Comparison of ENCODE assay signal across 11 cellular contexts in genomic region chr6:11358904-11359840, GRCh38.
DNase-seq lines count a peak whose midpoint lies in the region; ATAC-seq and TF ChIP-seq lines count a peak whose summit lies in the region.
"Had no signal": no experiment of that assay in that cellular context is flagged by ENCODE, and none has a peak within 500 bp of the region (broad histone marks: within the 10 kb centered on the region; RNA-seq: fewer than 3 reads in every experiment).

No MANE protein-coding gene starts in this region.

- H3K9me3 ChIP-seq in left lung: no peaks in the 10 kb centered on the region
- H3K9me3 ChIP-seq in WERI-Rb-1 (ENCODE audit: severe bottlenecking): peaks cover 2% of the 10 kb centered on the region

- intact Hi-C loops in MCF 10A (cut with micrococcal nuclease): no loop called here
- intact Hi-C loops in left lung (cut with DNase I): no loop called here

- H3K27me3 ChIP-seq in left lung (no peaks in the 10 kb centered on the region), WERI-Rb-1 (ENCODE audit: insufficient read depth, low read depth, severe bottlenecking) (no peaks in the 10 kb centered on the region)

- POLR2A ChIA-PET in MCF 10A (lab: Yijun Ruan, JAX): no interaction called here

- H3K9me3 Mint-ChIP-seq in MCF 10A (ENCODE audit: unreplicated experiment): peaks cover 9% of the 10 kb centered on the region
- H3K9me3 Mint-ChIP-seq in stimulated activated effector memory CD8-positive, alpha-beta T cell treated with anti-CD3 and anti-CD28 coated beads, Interleukin-12 subunit alpha, Interleukin-12 subunit beta, amount 100 ng/mL, for 72 hours: peaks cover 8% of the 10 kb centered on the region
- H3K9me3 Mint-ChIP-seq: CD8-positive, alpha-beta memory T cell had no signal

- DNase-seq in GM03348 (ENCODE audit: low spot score): peak; percentile 27
- no peak for DNase-seq in MCF 10A (ENCODE audit: unreplicated experiment)
- DNase-seq in left lung: no peak
- no peak for DNase-seq in stimulated activated effector memory CD8-positive, alpha-beta T cell treated with anti-CD3 and anti-CD28 coated beads, Interleukin-12 subunit alpha, Interleukin-12 subunit beta, amount 100 ng/mL, for 72 hours (ENCODE audit: low spot score in 2 of 2)
- DNase-seq in NCI-H226: no peak
- no peak for DNase-seq in WERI-Rb-1
- no peak for DNase-seq in D341Med (ENCODE audit: low spot score)
- DNase-seq: activated T-cell treated with anti-CD3 and anti-CD28 coated beads, Interleukin-2, amount 50 U/mL, for 72 hours; CD8-positive, alpha-beta memory T cell; stimulated activated CD4-positive, alpha-beta T cell treated with anti-CD3 and anti-CD28 coated beads, Interleukin-2, amount 100 ng/mL, for 48 hours had no signal

- TF ChIP-seq CTCF in MCF 10A (IDR thresholded peaks at IDR 0.05; ENCODE audit: unreplicated experiment) (no peak), left lung (IDR thresholded peaks at IDR 0.05) (no peak), WERI-Rb-1 (IDR thresholded peaks at IDR 0.05; ENCODE audit: low read depth, low read length) (no peak)

- CTCF ChIA-PET in MCF 10A (lab: Yijun Ruan, JAX): interaction anchor here (1.2 kb wide), 1 partner anchor 20 kb away, joined by 4 read pairs; no protein-coding TSS in a partner anchor

- H3K4me1 Mint-ChIP-seq in MCF 10A (ENCODE audit: insufficient read depth, unreplicated experiment): peaks cover 5% of the 10 kb centered on the region
- H3K4me1 Mint-ChIP-seq in stimulated activated effector memory CD8-positive, alpha-beta T cell treated with anti-CD3 and anti-CD28 coated beads, Interleukin-12 subunit alpha, Interleukin-12 subunit beta, amount 100 ng/mL, for 72 hours: peaks cover 83% of the 10 kb centered on the region

- ATAC-seq in left lung: peak; percentile 11
- ATAC-seq in stimulated activated effector memory CD8-positive, alpha-beta T cell treated with anti-CD3 and anti-CD28 coated beads, Interleukin-12 subunit alpha, Interleukin-12 subunit beta, amount 100 ng/mL, for 72 hours: no peak
- ATAC-seq: activated T-cell treated with anti-CD3 and anti-CD28 coated beads, Interleukin-2, amount 50 U/mL, for 72 hours had no signal

- no peak overlapping the region for H3K4me3 ChIP-seq in left lung
- H3K4me3 ChIP-seq in WERI-Rb-1 (ENCODE audit: low read depth, low read length): no peak overlapping the region

- H3K27me3 Mint-ChIP-seq in MCF 10A (ENCODE audit: insufficient read depth, unreplicated experiment): no peaks in the 10 kb centered on the region
- H3K27me3 Mint-ChIP-seq: CD8-positive, alpha-beta memory T cell; progenitor cell of endocrine pancreas had no signal

- H3K27ac ChIP-seq in left lung (peak overlapping the region; percentile 22 to 61), WERI-Rb-1 (no peak overlapping the region)

- H3K4me3 Mint-ChIP-seq in MCF 10A (ENCODE audit: unreplicated experiment): no peak overlapping the region
- no peak overlapping the region for H3K4me3 Mint-ChIP-seq in stimulated activated effector memory CD8-positive, alpha-beta T cell treated with anti-CD3 and anti-CD28 coated beads, Interleukin-12 subunit alpha, Interleukin-12 subunit beta, amount 100 ng/mL, for 72 hours
- H3K4me3 Mint-ChIP-seq: activated T-cell treated with anti-CD3 and anti-CD28 coated beads, Interleukin-2, amount 50 U/mL, for 72 hours had no signal

- H3K4me1 ChIP-seq in left lung: peaks cover 0 to 54% of the 10 kb centered on the region in 2 donors

- H3K36me3 ChIP-seq in left lung (no peaks in the 10 kb centered on the region), WERI-Rb-1 (no peaks in the 10 kb centered on the region)

- no TSS peak for BruUV-seq in MCF 10A (replicated peaks; lab: Mats Ljungman, UMichigan)

- peak overlapping the region; percentile 9 for H3K27ac Mint-ChIP-seq in MCF 10A (ENCODE audit: low read depth, unreplicated experiment)
- peak overlapping the region; percentile 68 for H3K27ac Mint-ChIP-seq in stimulated activated effector memory CD8-positive, alpha-beta T cell treated with anti-CD3 and anti-CD28 coated beads, Interleukin-12 subunit alpha, Interleukin-12 subunit beta, amount 100 ng/mL, for 72 hours
- H3K27ac Mint-ChIP-seq: activated T-cell treated with anti-CD3 and anti-CD28 coated beads, Interleukin-2, amount 50 U/mL, for 72 hours; progenitor cell of endocrine pancreas had no signal

- H3K36me3 Mint-ChIP-seq in MCF 10A (ENCODE audit: insufficient read depth, unreplicated experiment): no peaks in the 10 kb centered on the region
- peaks cover 22% of the 10 kb centered on the region for H3K36me3 Mint-ChIP-seq in stimulated activated effector memory CD8-positive, alpha-beta T cell treated with anti-CD3 and anti-CD28 coated beads, Interleukin-12 subunit alpha, Interleukin-12 subunit beta, amount 100 ng/mL, for 72 hours
